ENCODE assay signal across 1 cellular context in genomic region chr20:41617931-41618806, GRCh38.
TF ChIP-seq lines count a peak whose summit lies in the region.

TSS of gene CHD6 (minus strand) at chr20:41618377. CDS start at chr20:41551337, 67,040 bp downstream.

TF ChIP-seq in HepG2, 621 proteins besides CTCF, POLR2A, EP300 and RAD21 (continued from another document and continues in another):
- TF ChIP-seq ZUFSP (CRISPR knock-in tag; IDR thresholded peaks at IDR 0.05; ENCODE audit: borderline replicate concordance) (no peak), ELF3 (CRISPR knock-in tag; IDR thresholded peaks at IDR 0.05) (peak; percentile 62; the same call in 1 of the 2 replicates), TBL1XR1 (IDR thresholded peaks at IDR 0.05; ENCODE audit: borderline replicate concordance, low read length, partially characterized antibody) (peak; percentile 36), ZNF615 (CRISPR knock-in tag; IDR thresholded peaks at IDR 0.05; ENCODE audit: borderline replicate concordance) (no peak), ZNF547 (CRISPR knock-in tag; IDR thresholded peaks at IDR 0.05) (peak; percentile 82), ERF (CRISPR knock-in tag; IDR thresholded peaks at IDR 0.05) (peak; percentile 49; the same call in 1 of the 2 replicates), ZNF280D (CRISPR knock-in tag; IDR thresholded peaks at IDR 0.05) (no peak), ZNF558 (CRISPR knock-in tag; IDR thresholded peaks at IDR 0.05; ENCODE audit: borderline replicate concordance) (no peak; the same call in 1 of the 2 replicates), GTF2F1 (IDR thresholded peaks at IDR 0.05; ENCODE audit: low read length) (no peak), ZFAT (CRISPR knock-in tag; conservative IDR thresholded peaks at IDR 0.05) (no peak), MED8 (CRISPR knock-in tag; IDR thresholded peaks at IDR 0.05; ENCODE audit: insufficient replicate concordance) (no peak), FOXA3 (CRISPR knock-in tag; IDR thresholded peaks at IDR 0.05) (peak; percentile 42), ZNF44 (CRISPR knock-in tag; IDR thresholded peaks at IDR 0.05) (0 out of 2 replicates have a peak, but pooled peaks have one; percentile 47), NFE2L2 (IDR thresholded peaks at IDR 0.05; ENCODE audit: low read length) (no peak; the same call in 1 of the 2 replicates), EHMT2 (IDR thresholded peaks at IDR 0.05; ENCODE audit: borderline replicate concordance, low read depth, low read length) (no peak), TSC22D2 (CRISPR knock-in tag; IDR thresholded peaks at IDR 0.05; ENCODE audit: borderline replicate concordance) (no peak; the same call in 1 of the 2 replicates), IRF9 (CRISPR knock-in tag; IDR thresholded peaks at IDR 0.05; ENCODE audit: borderline replicate concordance) (no peak), BCLAF1 (IDR thresholded peaks at IDR 0.05) (no peak), NFIB (CRISPR knock-in tag; IDR thresholded peaks at IDR 0.05; ENCODE audit: borderline replicate concordance) (no peak), ISL2 (CRISPR knock-in tag; IDR thresholded peaks at IDR 0.05) (no peak; the same call in 1 of the 2 replicates), TFDP2 (CRISPR knock-in tag; IDR thresholded peaks at IDR 0.05) (peak; percentile 67), GZF1 (CRISPR knock-in tag; IDR thresholded peaks at IDR 0.05) (no peak), SETDB1 (CRISPR knock-in tag; IDR thresholded peaks at IDR 0.05; ENCODE audit: borderline replicate concordance) (no peak), ZNF839 (CRISPR knock-in tag; IDR thresholded peaks at IDR 0.05; ENCODE audit: borderline replicate concordance) (no peak), E2F2 (CRISPR knock-in tag; IDR thresholded peaks at IDR 0.05; ENCODE audit: borderline replicate concordance) (no peak), ZNF143 (CRISPR knock-in tag; IDR thresholded peaks at IDR 0.05) (no peak), CSRNP2 (CRISPR knock-in tag; conservative IDR thresholded peaks at IDR 0.05; ENCODE audit: low read depth) (no peak), FOXJ3 (CRISPR knock-in tag; IDR thresholded peaks at IDR 0.05; ENCODE audit: borderline replicate concordance) (no peak), HMG20B (CRISPR knock-in tag; conservative IDR thresholded peaks at IDR 0.05) (no peak), ZFP36 (IDR thresholded peaks at IDR 0.05; ENCODE audit: borderline replicate concordance, low read depth, low read length, partially characterized antibody) (no peak), ZNF749 (CRISPR knock-in tag; IDR thresholded peaks at IDR 0.05; ENCODE audit: borderline replicate concordance) (no peak), BCL3 (CRISPR knock-in tag; IDR thresholded peaks at IDR 0.05) (no peak; the same call in 1 of the 2 replicates), ZNF512 (CRISPR knock-in tag; IDR thresholded peaks at IDR 0.05) (no peak), ZBTB49 (CRISPR knock-in tag; IDR thresholded peaks at IDR 0.05; ENCODE audit: borderline replicate concordance) (no peak), ZMAT5 (CRISPR knock-in tag; IDR thresholded peaks at IDR 0.05; ENCODE audit: borderline replicate concordance, low read depth) (no peak), SKI (IDR thresholded peaks at IDR 0.05; ENCODE audit: partially characterized antibody) (peak; percentile 96), ZNF704 (CRISPR knock-in tag; IDR thresholded peaks at IDR 0.05; ENCODE audit: borderline replicate concordance) (no peak)
